12 cellular contexts compared by ENCODE assay signal in the genomic region with DNA sequence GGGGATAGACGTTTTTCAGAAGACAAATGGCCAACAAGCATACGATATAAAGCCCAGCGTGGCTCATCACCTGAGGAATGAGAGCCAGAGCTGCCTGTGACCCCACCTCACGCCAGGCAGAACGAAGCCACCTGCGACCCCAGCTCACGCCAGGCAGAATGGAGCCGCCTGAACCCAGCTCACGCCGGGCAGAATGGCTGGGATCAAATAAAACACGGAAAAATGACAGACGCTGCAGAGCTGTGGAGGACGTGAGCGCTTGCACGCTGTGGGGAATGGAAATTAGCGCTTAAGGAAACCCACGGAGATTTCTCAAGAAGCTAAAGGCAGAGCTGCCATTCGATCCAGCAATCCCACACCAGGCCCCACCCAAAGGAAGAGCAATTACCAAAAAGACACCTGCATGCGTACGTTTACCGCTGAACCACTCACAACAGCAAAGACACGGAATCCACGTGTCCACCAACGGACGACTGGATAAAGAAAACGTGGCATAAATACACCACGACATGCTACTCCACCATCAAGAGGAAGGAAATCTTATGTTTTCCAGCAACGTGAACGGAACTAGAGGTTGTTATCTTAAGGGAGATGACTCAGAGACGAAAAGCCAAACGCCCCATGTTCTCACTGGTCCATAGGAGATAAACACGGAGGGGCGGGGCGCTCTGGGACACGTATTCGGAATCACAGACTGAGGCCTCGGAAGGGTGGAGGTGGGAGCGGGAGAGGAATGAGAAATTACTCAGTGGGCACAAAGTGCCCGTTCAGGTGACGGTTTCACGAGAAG. TPM values are rescaled to one million over a fixed set of nuclear protein-coding genes. Genes with fewer than 3 reads are reported as not detected.
A peak's percentile ranks its signal among the peaks of the same experiment; 100 is the strongest.
DNase-seq lines count a peak whose midpoint lies in the region; ATAC-seq, FAIRE-seq and TF ChIP-seq lines count a peak whose summit lies in the region.
"Had no signal": no experiment of that assay in that cellular context is flagged by ENCODE, and none has a peak within 500 bp of the region (broad histone marks: within the 10 kb centered on the region; RNA-seq: fewer than 3 reads in every experiment).

No MANE protein-coding gene starts in this region.

- no peak for ATAC-seq in activated naive CD4-positive, alpha-beta T cell treated with anti-CD3 and anti-CD28 coated beads, Interleukin-2, amount 50 U/mL, for 72 hours
- ATAC-seq in lower lobe of right lung (no peak), HG02678 (IDR thresholded peaks at IDR 0.05; ENCODE audit: unreplicated experiment) (no peak), GM19351 (IDR thresholded peaks at IDR 0.05; ENCODE audit: unreplicated experiment) (no peak)

- no peak for TF ChIP-seq CTCF in bronchial epithelial cell (IDR thresholded peaks at IDR 0.05; ENCODE audit: insufficient read depth, low read length, severe bottlenecking)
- no peak for TF ChIP-seq CTCF in lower lobe of right lung (IDR thresholded peaks at IDR 0.05)

- no peak for DNase-seq in activated naive CD4-positive, alpha-beta T cell treated with anti-CD3 and anti-CD28 coated beads, Interleukin-2, amount 50 U/mL, for 72 hours (ENCODE audit: low spot score in 2 of 2)
- DNase-seq in activated naive CD4-positive, alpha-beta T cell (lab: John Stamatoyannopoulos, UW): no peak
- DNase-seq in bronchial epithelial cell (ENCODE audit: low read depth) (no peak), lower lobe of right lung (peak; percentile 41), KBM-7 (no peak)
- DNase-seq: EL; NCI-H2081 treated with DMSO at 0.1 percent for 48 hours; stimulated activated CD4-positive, alpha-beta T cell treated with anti-CD3 and anti-CD28 coated beads, Interleukin-2, amount 100 ng/mL, for 24 hours; stimulated activated naive CD8-positive, alpha-beta T cell treated with anti-CD3 and anti-CD28 coated beads, Interleukin-15, amount 100 ng/mL, for 72 hours had no signal

- H3K4me1 ChIP-seq in lower lobe of right lung (no peaks in the 10 kb centered on the region), subcutaneous abdominal adipose tissue (ENCODE audit: control insufficient read depth in 5 of 5, insufficient read depth in 5 of 5, low read length in 5 of 5) (peaks cover 0 to 25% (median 5%) of the 10 kb centered on the region in 5 donors)

- intact Hi-C loops in lower lobe of right lung (cut with DNase I): no loop called here

- H3K27me3 ChIP-seq in bronchial epithelial cell (ENCODE audit: control insufficient read depth, insufficient read depth, low read length) (no peaks in the 10 kb centered on the region), lower lobe of right lung (ENCODE audit: low read depth) (no peaks in the 10 kb centered on the region), subcutaneous abdominal adipose tissue (ENCODE audit: control insufficient read depth in 5 of 5, insufficient read depth in 4 of 5, low read length in 5 of 5) (no peaks in the 10 kb centered on the region)

- H3K36me3 ChIP-seq in bronchial epithelial cell (ENCODE audit: control insufficient read depth, insufficient read depth, low read length): no peaks in the 10 kb centered on the region
- peaks cover 17% of the 10 kb centered on the region for H3K36me3 ChIP-seq in lower lobe of right lung
- peaks cover 0 to 59% (median 33%) of the 10 kb centered on the region in 5 donors for H3K36me3 ChIP-seq in subcutaneous abdominal adipose tissue (ENCODE audit: control insufficient read depth in 5 of 5, insufficient read depth in 5 of 5, low read length in 5 of 5)

- FAIRE-seq in bronchial epithelial cell (lab: Jason Lieb, UNC): peak; percentile 7

- H3K27ac Mint-ChIP-seq in activated naive CD4-positive, alpha-beta T cell treated with anti-CD3 and anti-CD28 coated beads, Interleukin-2, amount 50 U/mL, for 72 hours: peak overlapping the region; percentile 12 to 88
- H3K27ac Mint-ChIP-seq: stimulated activated naive CD8-positive, alpha-beta T cell treated with anti-CD3 and anti-CD28 coated beads, Interleukin-15, amount 100 ng/mL, for 72 hours had no signal

- no peak overlapping the region for H3K9ac ChIP-seq in subcutaneous abdominal adipose tissue (ENCODE audit: low read length in 5 of 5)

- H3K4me3 ChIP-seq in bronchial epithelial cell (ENCODE audit: low read depth, low read length) (no peak overlapping the region), lower lobe of right lung (no peak overlapping the region), subcutaneous abdominal adipose tissue (ENCODE audit: low read depth in 1 of 5, low read length in 5 of 5) (no peak overlapping the region)

- in situ Hi-C loops in KBM-7 (cut with MboI; ENCODE audit: low pct_unique_long_range_greater_than_20kb, low sequenced_read_pairs): no loop called here

- no peaks in the 10 kb centered on the region for H3K9me3 Mint-ChIP-seq in activated naive CD4-positive, alpha-beta T cell treated with anti-CD3 and anti-CD28 coated beads, Interleukin-2, amount 50 U/mL, for 72 hours
- H3K9me3 Mint-ChIP-seq: stimulated activated naive CD8-positive, alpha-beta T cell treated with anti-CD3 and anti-CD28 coated beads, Interleukin-15, amount 100 ng/mL, for 72 hours had no signal

- no peak overlapping the region for H3K27ac ChIP-seq in lower lobe of right lung
- H3K27ac ChIP-seq in subcutaneous abdominal adipose tissue (ENCODE audit: low read depth, low read length): peak overlapping the region; percentile 77

- H3K36me3 Mint-ChIP-seq in activated naive CD4-positive, alpha-beta T cell treated with anti-CD3 and anti-CD28 coated beads, Interleukin-2, amount 50 U/mL, for 72 hours: no peaks in the 10 kb centered on the region

- no peaks in the 10 kb centered on the region for H3K9me3 ChIP-seq in lower lobe of right lung
- no peaks in the 10 kb centered on the region for H3K9me3 ChIP-seq in subcutaneous abdominal adipose tissue (ENCODE audit: control insufficient read depth in 5 of 5, low read length in 5 of 5)

RNA-seq across cellular contexts. Expression of a gene that starts 30.7 kb away (rescaled TPM):
- 1 to 10 TPM in 1 of 2 donors, under 1 TPM in 1; 0.61 to 3.6 TPM for total RNA-seq in activated naive CD4-positive, alpha-beta T cell treated with anti-CD3 and anti-CD28 coated beads, Interleukin-2, amount 50 U/mL, for 72 hours
- total RNA-seq in bronchial epithelial cell (not detected in 2 replicates), lower lobe of right lung (14.0 TPM)
